Comparison of ENCODE assay signal across 31 cellular contexts in the genomic region with DNA sequence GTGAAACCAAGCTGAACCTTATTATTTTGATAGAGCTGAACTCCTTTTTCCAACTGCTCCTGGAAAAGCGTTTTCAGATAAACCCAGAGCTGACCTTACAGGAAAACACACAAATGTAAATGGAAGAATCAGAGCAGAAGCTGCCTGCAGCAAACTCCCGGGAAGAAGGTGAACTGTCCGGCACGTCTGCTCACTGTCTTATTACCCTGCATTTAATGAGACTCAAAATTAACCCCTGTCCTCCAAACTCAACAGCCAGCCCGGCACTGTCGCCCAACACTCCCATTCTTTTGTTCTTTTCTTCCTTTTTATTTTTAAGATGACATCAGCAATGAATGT.
DNase-seq lines count a peak whose midpoint lies in the region; ATAC-seq, FAIRE-seq and TF ChIP-seq lines count a peak whose summit lies in the region.
"Had no signal": no experiment of that assay in that cellular context is flagged by ENCODE, and none has a peak within 500 bp of the region (broad histone marks: within the 10 kb centered on the region; RNA-seq: fewer than 3 reads in every experiment).

No MANE protein-coding gene starts in this region.

- TF ChIP-seq CTCF in PC-3 (conservative IDR thresholded peaks at IDR 0.05; ENCODE audit: low read depth, low read length) = no peak
- TF ChIP-seq CTCF in choroid plexus epithelial cell (conservative IDR thresholded peaks at IDR 0.05; ENCODE audit: low read depth, low read length) = no peak
- TF ChIP-seq CTCF in tibial artery (IDR thresholded peaks at IDR 0.05) = no peak

- no peak overlapping the region for H3K18ac ChIP-seq in mesendoderm (ENCODE audit: low read length)

- H2BK120ac ChIP-seq in mesendoderm (ENCODE audit: low read depth, low read length) = no peak overlapping the region

- no peaks in the 10 kb centered on the region for H3K27me3 Mint-ChIP-seq in activated naive CD4-positive, alpha-beta T cell treated with anti-CD3 and anti-CD28 coated beads, Interleukin-2, amount 10 ng/mL, durations not matched to agents 7 days and 5 days
- H3K27me3 Mint-ChIP-seq: activated CD4-positive, alpha-beta T cell treated with anti-CD3 and anti-CD28 coated beads, Interleukin-2, amount 10 ng/mL, durations not matched to agents 7 days and 5 days; activated T-cell treated with anti-CD3 and anti-CD28 coated beads, Interleukin-2, amount 50 U/mL, for 24 hours; naive thymus-derived CD8-positive, alpha-beta T cell; stimulated activated naive CD8-positive, alpha-beta T cell treated with anti-CD3 and anti-CD28 coated beads, Interleukin-15, amount 100 ng/mL, for 72 hours had no signal

- H3K23ac ChIP-seq in mesendoderm (ENCODE audit: low read length) = no peak overlapping the region

- H3K9ac ChIP-seq in PC-3 (ENCODE audit: low read length) (no peak overlapping the region), mesendoderm (ENCODE audit: low read length) (no peak overlapping the region)

- no peak overlapping the region for H4K5ac ChIP-seq in mesendoderm (ENCODE audit: low read length)

- H3K9me3 Mint-ChIP-seq in activated naive CD4-positive, alpha-beta T cell treated with anti-CD3 and anti-CD28 coated beads, Interleukin-2, amount 10 ng/mL, durations not matched to agents 7 days and 5 days = peaks cover 6% of the 10 kb centered on the region
- H3K9me3 Mint-ChIP-seq: activated CD4-positive, alpha-beta T cell treated with anti-CD3 and anti-CD28 coated beads, Interleukin-2, amount 10 ng/mL, durations not matched to agents 7 days and 5 days had no signal

- H3K36me3 Mint-ChIP-seq in activated naive CD4-positive, alpha-beta T cell treated with anti-CD3 and anti-CD28 coated beads, Interleukin-2, amount 10 ng/mL, durations not matched to agents 7 days and 5 days = no peaks in the 10 kb centered on the region

- DNase-seq in PC-3 (no peak), choroid plexus epithelial cell (ENCODE audit: low read depth) (peak; percentile 21), mesendoderm (no peak), urothelium cell line (ENCODE audit: low spot score) (peak; percentile 4), NCI-H2171 (lab: John Stamatoyannopoulos, UW) (no peak), tibial artery (no peak)
- no peak for DNase-seq in activated naive CD4-positive, alpha-beta T cell treated with anti-CD3 and anti-CD28 coated beads, Interleukin-2, amount 10 ng/mL, durations not matched to agents 7 days and 5 days
- DNase-seq: activated CD4-positive, alpha-beta T cell treated with anti-CD3 and anti-CD28 coated beads, Interleukin-2, amount 10 ng/mL, durations not matched to agents 7 days and 5 days; activated gamma-delta T cell treated with Interleukin-2 at 50 U/mL for 16 hours; activated T-cell treated with anti-CD3 and anti-CD28 coated beads, Interleukin-2, amount 50 U/mL, for 24 hours; foreskin melanocyte; hippocampal formation; Karpas-422; left lung; midbrain; naive thymus-derived CD8-positive, alpha-beta T cell; NCI-H1436 treated with DMSO at 0.1 percent for 48 hours; NCI-H446 treated with DMSO at 0.1 percent for 48 hours; OCI-M1; stimulated activated CD8-positive, alpha-beta memory T cell treated with anti-CD3 and anti-CD28 coated beads, Interleukin-4, amount 100 ng/mL, for 48 hours; stimulated activated naive CD8-positive, alpha-beta T cell treated with anti-CD3 and anti-CD28 coated beads, Interleukin-15, amount 100 ng/mL, for 72 hours; thyroid gland had no signal

- WGBS in mesendoderm (ENCODE audit: extremely low coverage, insufficient coverage, low lambda C conversion rate) = no CpG with 5 or more reads among the region's 6 CpGs

- POLR2A ChIA-PET in PC-3 (lab: Charles Lee; ENCODE audit: unreplicated experiment) = no interaction called here

- no peak overlapping the region for H3K27ac Mint-ChIP-seq in activated naive CD4-positive, alpha-beta T cell treated with anti-CD3 and anti-CD28 coated beads, Interleukin-2, amount 10 ng/mL, durations not matched to agents 7 days and 5 days
- H3K27ac Mint-ChIP-seq: activated CD4-positive, alpha-beta T cell treated with anti-CD3 and anti-CD28 coated beads, Interleukin-2, amount 10 ng/mL, durations not matched to agents 7 days and 5 days; activated T-cell treated with anti-CD3 and anti-CD28 coated beads, Interleukin-2, amount 50 U/mL, for 24 hours; naive thymus-derived CD8-positive, alpha-beta T cell; stimulated activated naive CD8-positive, alpha-beta T cell treated with anti-CD3 and anti-CD28 coated beads, Interleukin-15, amount 100 ng/mL, for 72 hours; T-helper 2 cell treated with Interferon-gamma antibody and Interleukin-4, amounts not matched to agents 5 μg/mL and 100 μg/mL, for 36 hours had no signal

- CTCF ChIA-PET in PC-3 (lab: Charles Lee) = no interaction called here
- CTCF ChIA-PET in activated naive CD4-positive, alpha-beta T cell treated with anti-CD3 and anti-CD28 coated beads, Interleukin-2, amount 10 ng/mL, durations not matched to agents 7 days and 5 days (lab: Charles Lee) = no interaction called here

- no peak overlapping the region for H2AK5ac ChIP-seq in mesendoderm (ENCODE audit: low read length)

- H3K4me1 ChIP-seq in PC-3 (ENCODE audit: insufficient read depth, low read length) (0 out of 2 replicates have a peak, but pooled peaks cover 8% of the 10 kb centered on the region), mesendoderm (ENCODE audit: control insufficient read depth, low read depth, low read length) (no peaks in the 10 kb centered on the region), tibial artery (no peaks in the 10 kb centered on the region)
- H3K4me1 ChIP-seq: breast epithelium, esophagus muscularis mucosa, left lung, thyroid gland had no signal

- H3K79me1 ChIP-seq in mesendoderm (ENCODE audit: low read length) = no peaks in the 10 kb centered on the region

- H3K4me2 ChIP-seq in PC-3 (ENCODE audit: low read length) (peak overlapping the region; percentile 5; the same call in 1 of the 2 replicates), mesendoderm (ENCODE audit: low read length) (no peak overlapping the region)

- no peak for ATAC-seq in PC-3
- ATAC-seq: HCT116; left lung; naive thymus-derived CD8-positive, alpha-beta T cell; Right ventricle myocardium inferior; stimulated activated naive CD8-positive, alpha-beta T cell treated with anti-CD3 and anti-CD28 coated beads, Interleukin-15, amount 100 ng/mL, for 72 hours had no signal

- H3K4ac ChIP-seq in mesendoderm (ENCODE audit: low read depth, low read length) = peak overlapping the region; percentile 12

- H3K27me3 ChIP-seq in PC-3 (ENCODE audit: low read length) (no peaks in the 10 kb centered on the region), mesendoderm (ENCODE audit: insufficient read depth, low read length, poor library complexity) (no peaks in the 10 kb centered on the region), tibial artery (no peaks in the 10 kb centered on the region)
- H3K27me3 ChIP-seq: breast epithelium, esophagus muscularis mucosa, left lung, thyroid gland had no signal

- H3K4me3 ChIP-seq in PC-3 (ENCODE audit: low read length) (no peak overlapping the region), choroid plexus epithelial cell (ENCODE audit: low read depth, low read length) (peak overlapping the region; percentile 30), mesendoderm (ENCODE audit: low read length) (no peak overlapping the region), tibial artery (no peak overlapping the region)
- H3K4me3 ChIP-seq: breast epithelium, esophagus muscularis mucosa, left lung, skin epidermis, thyroid gland had no signal

- 0 out of 2 replicates have a peak, but pooled peaks cover 3% of the 10 kb centered on the region for H3K9me3 ChIP-seq in PC-3 (ENCODE audit: low read length)
- no peaks in the 10 kb centered on the region for H3K9me3 ChIP-seq in tibial artery
- H3K9me3 ChIP-seq: breast epithelium, esophagus muscularis mucosa, left lung, thyroid gland had no signal

- intact Hi-C loops in PC-3 (cut with micrococcal nuclease) (no loop called here), tibial artery (cut with DNase I; ENCODE audit: low total_unique reads) (no loop called here)

- H3F3A ChIP-seq in PC-3 (ENCODE audit: low read length, unreplicated experiment) = no peaks in the 10 kb centered on the region

- no peak overlapping the region for H2BK15ac ChIP-seq in mesendoderm (replicated peaks; ENCODE audit: low read depth)

- no peaks in the 10 kb centered on the region for H3K9me2 ChIP-seq in PC-3 (replicated peaks; ENCODE audit: low read length)

- H3K56ac ChIP-seq in mesendoderm (ENCODE audit: low read length) = no peak overlapping the region

- FAIRE-seq in urothelium cell line (lab: Jason Lieb, UNC) = no peak
- FAIRE-seq: colon, G401.6 had no signal

- no peak overlapping the region for H3K27ac ChIP-seq in PC-3 (ENCODE audit: low read length)
- no peak overlapping the region for H3K27ac ChIP-seq in mesendoderm (ENCODE audit: low read depth, low read length)
- no peak overlapping the region for H3K27ac ChIP-seq in tibial artery
- H3K27ac ChIP-seq: breast epithelium, esophagus muscularis mucosa, left lung, skin epidermis, thyroid gland, VCaP had no signal

- H2AFZ ChIP-seq in PC-3 (ENCODE audit: low read length) = peak overlapping the region; percentile 44; the same call in 1 of the 2 replicates

- no peaks in the 10 kb centered on the region for H4K20me1 ChIP-seq in PC-3 (ENCODE audit: low read length)

- no peak overlapping the region for H3K4me3 Mint-ChIP-seq in activated naive CD4-positive, alpha-beta T cell treated with anti-CD3 and anti-CD28 coated beads, Interleukin-2, amount 10 ng/mL, durations not matched to agents 7 days and 5 days
- H3K4me3 Mint-ChIP-seq: activated CD4-positive, alpha-beta T cell treated with anti-CD3 and anti-CD28 coated beads, Interleukin-2, amount 10 ng/mL, durations not matched to agents 7 days and 5 days; activated T-cell treated with anti-CD3 and anti-CD28 coated beads, Interleukin-2, amount 50 U/mL, for 24 hours; naive thymus-derived CD8-positive, alpha-beta T cell; stimulated activated naive CD8-positive, alpha-beta T cell treated with anti-CD3 and anti-CD28 coated beads, Interleukin-15, amount 100 ng/mL, for 72 hours; T-helper 2 cell treated with Interferon-gamma antibody and Interleukin-4, amounts not matched to agents 5 μg/mL and 100 μg/mL, for 36 hours had no signal

- no peak overlapping the region for H4K8ac ChIP-seq in mesendoderm (ENCODE audit: low read depth, low read length)

- no peak overlapping the region for H2BK5ac ChIP-seq in mesendoderm (ENCODE audit: low read length)

- H3K79me2 ChIP-seq in PC-3 (ENCODE audit: low read length) (no peaks in the 10 kb centered on the region), mesendoderm (ENCODE audit: control insufficient read depth, insufficient read depth, low read length) (no peaks in the 10 kb centered on the region)

- H3K36me3 ChIP-seq in PC-3 (ENCODE audit: low read depth, low read length) (no peaks in the 10 kb centered on the region), mesendoderm (ENCODE audit: control insufficient read depth, insufficient read depth, low read length) (no peaks in the 10 kb centered on the region), tibial artery (no peaks in the 10 kb centered on the region)
- H3K36me3 ChIP-seq: breast epithelium, esophagus muscularis mucosa, left lung, thyroid gland had no signal

- no peaks in the 10 kb centered on the region for H3K4me1 Mint-ChIP-seq in activated naive CD4-positive, alpha-beta T cell treated with anti-CD3 and anti-CD28 coated beads, Interleukin-2, amount 10 ng/mL, durations not matched to agents 7 days and 5 days
- H3K4me1 Mint-ChIP-seq: activated CD4-positive, alpha-beta T cell treated with anti-CD3 and anti-CD28 coated beads, Interleukin-2, amount 10 ng/mL, durations not matched to agents 7 days and 5 days; naive thymus-derived CD8-positive, alpha-beta T cell; stimulated activated naive CD8-positive, alpha-beta T cell treated with anti-CD3 and anti-CD28 coated beads, Interleukin-15, amount 100 ng/mL, for 72 hours had no signal

- BruUV-seq in PC-3 (replicated peaks; lab: Mats Ljungman, UMichigan) = no TSS peak

Comparison
In these comparisons a context has a peak if more than half of its experiments do, and no peak if none do; other contexts are left out.
1. DNase-seq: peak in choroid plexus epithelial cell (single experiment) and urothelium cell line (single experiment); none in PC-3 (single experiment), mesendoderm (single experiment), NCI-H2171 (single experiment), tibial artery (0 of 2) and activated naive CD4-positive, alpha-beta T cell treated with anti-CD3 and anti-CD28 coated beads, Interleukin-2, amount 10 ng/mL, durations not matched to agents 7 days and 5 days (single experiment).